21 cellular contexts compared by ENCODE assay signal in the genomic region with DNA sequence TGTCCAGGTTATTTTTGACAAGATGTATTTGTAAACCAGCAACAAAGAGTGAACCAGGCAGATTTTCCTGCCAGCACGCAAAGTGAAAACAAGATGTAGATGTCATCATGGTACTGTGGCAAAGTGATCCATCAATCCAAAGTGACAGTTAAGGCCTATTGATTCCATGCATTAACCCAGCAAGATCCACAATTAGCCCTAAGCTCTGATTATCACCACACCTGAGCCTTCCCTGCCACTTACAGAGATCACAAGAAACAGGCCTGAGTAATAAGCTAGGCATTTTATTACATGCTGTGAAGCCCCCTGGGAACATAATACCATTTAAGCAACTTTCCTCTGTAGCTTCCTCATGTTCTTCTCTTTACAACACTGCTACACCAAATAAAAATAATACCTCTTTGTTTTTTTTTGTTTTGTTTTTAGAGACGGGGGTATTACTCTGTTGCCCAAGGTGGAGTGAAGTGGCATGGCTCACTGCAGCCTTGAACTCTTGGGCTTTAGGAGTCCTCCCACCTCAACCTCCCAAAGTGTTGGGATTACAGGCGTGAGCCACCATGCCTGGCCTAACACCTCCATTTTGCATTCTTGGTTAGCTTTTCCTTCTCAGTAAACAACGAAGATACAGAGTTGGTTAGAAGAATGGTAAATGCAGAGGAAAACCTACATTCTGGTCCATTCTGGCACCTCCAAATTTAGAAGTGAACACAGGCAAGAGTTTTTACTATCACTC.
DNase-seq lines count a peak whose midpoint lies in the region; ATAC-seq and TF ChIP-seq lines count a peak whose summit lies in the region.
"Had no signal": no experiment of that assay in that cellular context is flagged by ENCODE, and none has a peak within 500 bp of the region (broad histone marks: within the 10 kb centered on the region; RNA-seq: fewer than 3 reads in every experiment).

No MANE protein-coding gene starts in this region.

- no peak for TF ChIP-seq POLR2A in suprapubic skin (IDR thresholded peaks at IDR 0.05)
- no peak for TF ChIP-seq POLR2A in body of pancreas (IDR thresholded peaks at IDR 0.05)

- no peak overlapping the region for H3K4me3 Mint-ChIP-seq in stimulated activated naive CD8-positive, alpha-beta T cell treated with anti-CD3 and anti-CD28 coated beads, Interleukin-15, amount 100 ng/mL, for 72 hours
- H3K4me3 Mint-ChIP-seq: activated CD4-positive, alpha-beta T cell treated with anti-CD3 and anti-CD28 coated beads for 36 hours; B cell; naive thymus-derived CD4-positive, alpha-beta T cell; stimulated activated naive B cell treated with anti-CD40 and anti-IgM and Interleukin-4, amounts not matched to agents 10 μg/mL and 1 μg/mL and 100 μg/mL, for 72 hours had no signal

- no peaks in the 10 kb centered on the region for H3K9me3 Mint-ChIP-seq in stimulated activated naive CD8-positive, alpha-beta T cell treated with anti-CD3 and anti-CD28 coated beads, Interleukin-15, amount 100 ng/mL, for 72 hours

- H3K36me3 ChIP-seq in RWPE2 (ENCODE audit: low read depth) (peaks cover 30% of the 10 kb centered on the region), hepatocyte (replicated peaks; ENCODE audit: insufficient read depth, low read depth) (no peaks in the 10 kb centered on the region), suprapubic skin (no peaks in the 10 kb centered on the region), body of pancreas (replicated peaks in 1 of 2; ENCODE audit: insufficient read depth in 1 of 2, low read depth in 2 of 2) (no peaks in the 10 kb centered on the region)
- H3K36me3 ChIP-seq: colonic mucosa, SJCRH30, upper lobe of right lung had no signal

- H2AFZ ChIP-seq in hepatocyte, result no peak overlapping the region
- H2AFZ ChIP-seq: GM23248 had no signal

- H3K27ac Mint-ChIP-seq in stimulated activated naive CD8-positive, alpha-beta T cell treated with anti-CD3 and anti-CD28 coated beads, Interleukin-15, amount 100 ng/mL, for 72 hours, result no peak overlapping the region
- H3K27ac Mint-ChIP-seq: activated CD4-positive, alpha-beta T cell treated with anti-CD3 and anti-CD28 coated beads for 36 hours; B cell; naive thymus-derived CD4-positive, alpha-beta T cell; stimulated activated naive B cell treated with anti-CD40 and anti-IgM and Interleukin-4, amounts not matched to agents 10 μg/mL and 1 μg/mL and 100 μg/mL, for 72 hours had no signal

- H3K4me2 ChIP-seq in hepatocyte, result peak overlapping the region; percentile 37

- peak overlapping the region; percentile 53 for H3K27ac ChIP-seq in RWPE2 (ENCODE audit: poor library complexity, severe bottlenecking)
- H3K27ac ChIP-seq in hepatocyte, result peak overlapping the region; percentile 64
- peak overlapping the region; percentile 44 for H3K27ac ChIP-seq in suprapubic skin
- H3K27ac ChIP-seq in body of pancreas, result no peak overlapping the region
- H3K27ac ChIP-seq: colonic mucosa, GM23248, SJCRH30, upper lobe of right lung had no signal

- no peaks in the 10 kb centered on the region for H4K20me1 ChIP-seq in hepatocyte (ENCODE audit: insufficient read depth, poor library complexity, severe bottlenecking)

- peak; percentile 71 for DNase-seq in NCI-H146 treated with DMSO at 0.1 percent for 48 hours (lab: John Stamatoyannopoulos, UW; ENCODE audit: unreplicated experiment)
- DNase-seq in RWPE2 (ENCODE audit: low spot score), result no peak
- DNase-seq in hepatocyte (ENCODE audit: low spot score), result no peak
- DNase-seq in suprapubic skin (ENCODE audit: low spot score in 2 of 2), result no peak
- DNase-seq in T1000 (lab: John Stamatoyannopoulos, UW), result no peak
- DNase-seq in stimulated activated naive CD8-positive, alpha-beta T cell treated with anti-CD3 and anti-CD28 coated beads, Interleukin-15, amount 100 ng/mL, for 72 hours, result no peak
- no peak for DNase-seq in body of pancreas
- DNase-seq: activated CD4-positive, alpha-beta T cell treated with anti-CD3 and anti-CD28 coated beads for 36 hours; activated gamma-delta T cell treated with Interleukin-2 at 50 U/mL for 16 hours; amniotic stem cell; colonic mucosa; GM23248; naive thymus-derived CD4-positive, alpha-beta T cell; NCI-H446 treated with DMSO at 0.1 percent for 48 hours; SJCRH30; stimulated activated naive B cell treated with anti-CD40 and anti-IgM and Interleukin-4, amounts not matched to agents 10 μg/mL and 1 μg/mL and 100 μg/mL, for 72 hours; T-helper 9 cell; upper lobe of right lung had no signal

- H3K4me1 ChIP-seq in RWPE2 (ENCODE audit: insufficient read depth, poor library complexity, severe bottlenecking), result peaks cover 49% of the 10 kb centered on the region
- peaks cover 23% of the 10 kb centered on the region for H3K4me1 ChIP-seq in hepatocyte (ENCODE audit: insufficient read depth)
- peaks cover 49% of the 10 kb centered on the region for H3K4me1 ChIP-seq in suprapubic skin
- peaks cover 15% of the 10 kb centered on the region for H3K4me1 ChIP-seq in body of pancreas
- H3K4me1 ChIP-seq: colonic mucosa, SJCRH30 had no signal

- H3K9me2 ChIP-seq in hepatocyte (replicated peaks; ENCODE audit: insufficient read depth), result no peaks in the 10 kb centered on the region

- H3K79me2 ChIP-seq in hepatocyte, result peaks cover 47% of the 10 kb centered on the region

- H3K27me3 ChIP-seq in RWPE2 (ENCODE audit: insufficient read depth, poor library complexity, severe bottlenecking) (no peaks in the 10 kb centered on the region), hepatocyte (no peaks in the 10 kb centered on the region), suprapubic skin (no peaks in the 10 kb centered on the region), body of pancreas (no peaks in the 10 kb centered on the region)
- H3K27me3 ChIP-seq: colonic mucosa, SJCRH30, upper lobe of right lung had no signal

- TF ChIP-seq EP300 in suprapubic skin (IDR thresholded peaks at IDR 0.05), result no peak

- no peak for TF ChIP-seq CTCF in RWPE2 (IDR thresholded peaks at IDR 0.05; ENCODE audit: poor library complexity, severe bottlenecking)
- no peak for TF ChIP-seq CTCF in hepatocyte (IDR thresholded peaks at IDR 0.05; ENCODE audit: poor library complexity)
- no peak for TF ChIP-seq CTCF in suprapubic skin (IDR thresholded peaks at IDR 0.05)
- no peak for TF ChIP-seq CTCF in body of pancreas (IDR thresholded peaks at IDR 0.05)

- no peaks in the 10 kb centered on the region for H3K27me3 Mint-ChIP-seq in stimulated activated naive CD8-positive, alpha-beta T cell treated with anti-CD3 and anti-CD28 coated beads, Interleukin-15, amount 100 ng/mL, for 72 hours
- H3K27me3 Mint-ChIP-seq: activated CD4-positive, alpha-beta T cell treated with anti-CD3 and anti-CD28 coated beads for 36 hours had no signal

- no peaks in the 10 kb centered on the region for H3K4me1 Mint-ChIP-seq in stimulated activated naive CD8-positive, alpha-beta T cell treated with anti-CD3 and anti-CD28 coated beads, Interleukin-15, amount 100 ng/mL, for 72 hours
- H3K4me1 Mint-ChIP-seq: activated CD4-positive, alpha-beta T cell treated with anti-CD3 and anti-CD28 coated beads for 36 hours had no signal

- no peaks in the 10 kb centered on the region for H3K9me3 ChIP-seq in RWPE2 (ENCODE audit: severe bottlenecking)
- no peaks in the 10 kb centered on the region for H3K9me3 ChIP-seq in hepatocyte (ENCODE audit: low read depth)
- no peaks in the 10 kb centered on the region for H3K9me3 ChIP-seq in suprapubic skin
- no peaks in the 10 kb centered on the region for H3K9me3 ChIP-seq in body of pancreas
- H3K9me3 ChIP-seq: colonic mucosa, SJCRH30, upper lobe of right lung had no signal

- H3K4me3 ChIP-seq in RWPE2 (ENCODE audit: severe bottlenecking), result no peak overlapping the region
- H3K4me3 ChIP-seq in hepatocyte, result no peak overlapping the region
- H3K4me3 ChIP-seq in suprapubic skin, result no peak overlapping the region
- H3K4me3 ChIP-seq in body of pancreas, result no peak overlapping the region
- H3K4me3 ChIP-seq: colonic mucosa, GM23248, lung, SJCRH30, upper lobe of right lung had no signal

- WGBS in hepatocyte (ENCODE audit: low lambda C conversion rate, missing lambda C conversion rate), result 77% methylated on average over 4 of the region's 4 CpGs
- 75% methylated on average over 4 of the region's 4 CpGs for WGBS in suprapubic skin
- WGBS in body of pancreas, 2 donors, result 74 to 77% methylated on average over 4 of the region's 4 CpGs

- intact Hi-C loops in body of pancreas (cut with DNase I), result no loop called here

- no peak for ATAC-seq in RWPE2 (ENCODE audit: low read depth)
- ATAC-seq in stimulated activated naive CD8-positive, alpha-beta T cell treated with anti-CD3 and anti-CD28 coated beads, Interleukin-15, amount 100 ng/mL, for 72 hours, result no peak
- ATAC-seq in body of pancreas, result no peak
- ATAC-seq in HG02852 (IDR thresholded peaks at IDR 0.05; ENCODE audit: unreplicated experiment), result no peak
- ATAC-seq: activated CD4-positive, alpha-beta T cell treated with anti-CD3 and anti-CD28 coated beads for 36 hours; naive thymus-derived CD4-positive, alpha-beta T cell; stimulated activated naive B cell treated with anti-CD40 and anti-IgM and Interleukin-4, amounts not matched to agents 10 μg/mL and 1 μg/mL and 100 μg/mL, for 72 hours had no signal

Comparison
In these comparisons a context has a peak if more than half of its experiments do, and no peak if none do; other contexts are left out.
1. H3K27ac ChIP-seq: peak in RWPE2 (single experiment), hepatocyte (single experiment) and suprapubic skin (single experiment); none in body of pancreas (0 of 4).